Comparison of ENCODE assay signal across 15 cellular contexts in the genomic region with DNA sequence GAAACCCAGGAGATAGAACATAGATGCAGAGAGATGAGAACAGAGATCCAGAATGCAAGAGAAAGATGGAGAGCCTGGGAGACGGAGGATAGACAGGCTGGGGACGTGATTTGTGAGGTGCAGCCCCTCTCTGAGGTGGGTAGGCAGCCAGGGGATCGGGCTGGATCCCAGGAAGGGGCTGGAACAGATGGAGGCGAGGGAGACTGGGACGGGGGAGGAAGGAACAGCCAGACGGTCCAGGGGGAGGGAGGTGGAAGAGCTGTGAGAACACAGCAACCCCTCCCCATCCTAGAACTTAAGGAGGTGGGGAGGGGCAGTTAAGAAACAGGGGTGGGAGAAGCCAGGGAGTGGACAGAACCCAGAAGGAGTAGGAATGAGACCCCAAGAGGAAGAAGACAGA. TPM values are rescaled to one million over a fixed set of nuclear protein-coding genes. Genes with fewer than 3 reads are reported as not detected.
"Had no signal": no experiment of that assay in that cellular context is flagged by ENCODE, and none has a peak within 500 bp of the region (broad histone marks: within the 10 kb centered on the region; RNA-seq: fewer than 3 reads in every experiment).

No MANE protein-coding gene starts in this region.

- H3K4me3 ChIP-seq: breast epithelium, coronary artery, lung, ovary, psoas muscle, right atrium auricular region, upper lobe of left lung had no signal

- H3K27me3 ChIP-seq: ovary had no signal

- H3K9me3 ChIP-seq: breast epithelium, ovary, psoas muscle, right atrium auricular region, upper lobe of left lung had no signal

- H3K36me3 ChIP-seq: breast epithelium, ovary, right atrium auricular region, upper lobe of left lung had no signal

- H3K27ac ChIP-seq: breast epithelium, coronary artery, epithelial cell of prostate, ovary, psoas muscle, right atrium auricular region, upper lobe of left lung had no signal

- H3K4me1 ChIP-seq: psoas muscle had no signal

- DNase-seq: activated T-cell treated with anti-CD3 and anti-CD28 coated beads, Interleukin-2, amount 50 U/mL, for 1 hour; immature natural killer cell; naive thymus-derived CD4-positive, alpha-beta T cell; ovary; psoas muscle; stimulated activated CD4-positive, alpha-beta T cell treated with anti-CD3 and anti-CD28 coated beads, Interleukin-4, amount 100 ng/mL, for 4 hours; stimulated activated naive CD8-positive, alpha-beta T cell treated with anti-CD3 and anti-CD28 coated beads, Interleukin-15, Interleukin-2, amounts not matched to agents 100 U/mL and 50 U/mL, for 24 hours; upper lobe of left lung had no signal

RNA-seq across cellular contexts. Expression of gene SLC17A7, which starts 3.1 kb away (rescaled TPM):
- polyA plus RNA-seq: immature natural killer cell; naive thymus-derived CD4-positive, alpha-beta T cell had no signal

RNA-seq across cellular contexts. Expression of gene GFY, which starts 13.1 kb away (rescaled TPM):
- polyA plus RNA-seq: adipose tissue; immature natural killer cell; lung; naive thymus-derived CD4-positive, alpha-beta T cell; ovary had no signal

RNA-seq across cellular contexts. Expression of gene PTH2, which starts 15.0 kb away (rescaled TPM):
- polyA plus RNA-seq: adipose tissue; immature natural killer cell; lung; naive thymus-derived CD4-positive, alpha-beta T cell; ovary; psoas muscle; thymus had no signal
